Comparison of ENCODE assay signal across 25 cellular contexts in genomic region chr9:133543772-133544467, GRCh38. TPM values are rescaled to one million over a fixed set of nuclear protein-coding genes. Genes with fewer than 3 reads are reported as not detected.
"Had no signal": no experiment of that assay in that cellular context is flagged by ENCODE, and none has a peak within 500 bp of the region (broad histone marks: within the 10 kb centered on the region; RNA-seq: fewer than 3 reads in every experiment).

No MANE protein-coding gene starts in this region.

- H3K36me3 Mint-ChIP-seq: activated CD4-positive, alpha-beta memory T cell treated with anti-CD3 and anti-CD28 coated beads for 36 hours; naive thymus-derived CD8-positive, alpha-beta T cell had no signal

- DNase-seq: activated CD4-positive, alpha-beta memory T cell treated with anti-CD3 and anti-CD28 coated beads for 36 hours; activated CD4-positive, alpha-beta T cell treated with anti-CD3 and anti-CD28 coated beads for 48 hours; activated naive CD4-positive, alpha-beta T cell treated with Interleukin-2 at 50 U/mL for 16 hours; activated T-cell treated with anti-CD3 and anti-CD28 coated beads, Interleukin-2, amount 50 U/mL, for 48 hours; anterior cingulate cortex; body of pancreas; effector CD8-positive, alpha-beta T cell; glutamatergic neuron; hippocampal formation; kidney glomerular epithelial cell; left lung; mammary epithelial cell; naive thymus-derived CD8-positive, alpha-beta T cell; stimulated activated CD4-positive, alpha-beta T cell treated with anti-CD3 and anti-CD28 coated beads, Interleukin-4, amount 100 ng/mL, for 24 hours; substantia nigra; T-helper 1 cell; uterus had no signal

- H3K9me3 Mint-ChIP-seq: activated CD4-positive, alpha-beta memory T cell treated with anti-CD3 and anti-CD28 coated beads for 36 hours; dendritic cell treated with granulocyte-macrophage colony-stimulating factor and Interleukin-4, amounts not matched to agents 40 ng/mL and 50 ng/mL, for 4 days; mesothelial cell of epicardium; naive thymus-derived CD8-positive, alpha-beta T cell; stimulated activated naive CD8-positive, alpha-beta T cell treated with anti-CD3 and anti-CD28 coated beads, Interleukin-15, Interleukin-2, amounts not matched to agents 100 ng/mL and 50 ng/mL, for 24 hours had no signal

- ATAC-seq: body of pancreas; left lung; naive thymus-derived CD8-positive, alpha-beta T cell; right cardiac atrium had no signal

- H3K27ac Mint-ChIP-seq: activated CD4-positive, alpha-beta memory T cell treated with anti-CD3 and anti-CD28 coated beads for 36 hours; dendritic cell treated with granulocyte-macrophage colony-stimulating factor and Interleukin-4, amounts not matched to agents 40 ng/mL and 50 ng/mL, for 4 days; stimulated activated naive CD8-positive, alpha-beta T cell treated with anti-CD3 and anti-CD28 coated beads, Interleukin-15, Interleukin-2, amounts not matched to agents 100 ng/mL and 50 ng/mL, for 24 hours had no signal

- H3K4me3 Mint-ChIP-seq: activated CD4-positive, alpha-beta memory T cell treated with anti-CD3 and anti-CD28 coated beads for 36 hours; dendritic cell treated with granulocyte-macrophage colony-stimulating factor and Interleukin-4, amounts not matched to agents 40 ng/mL and 50 ng/mL, for 4 days; mesothelial cell of epicardium; naive thymus-derived CD8-positive, alpha-beta T cell; stimulated activated naive CD8-positive, alpha-beta T cell treated with anti-CD3 and anti-CD28 coated beads, Interleukin-15, Interleukin-2, amounts not matched to agents 100 ng/mL and 50 ng/mL, for 24 hours had no signal

RNA-seq across cellular contexts. Expression of gene ADAMTSL2, which starts 9.4 kb away (rescaled TPM):
- total RNA-seq: pulmonary artery endothelial cell had no signal

RNA-seq across cellular contexts. Expression of gene MYMK, which starts 19.2 kb away (rescaled TPM):
- total RNA-seq: activated CD4-positive, alpha-beta memory T cell treated with anti-CD3 and anti-CD28 coated beads for 36 hours; body of pancreas; cardiac muscle cell; chondrocyte; frontal cortex; left lung; mammary epithelial cell; mesothelial cell of epicardium; naive thymus-derived CD8-positive, alpha-beta T cell; pulmonary artery endothelial cell; right cardiac atrium; uterus had no signal
